In genomic region chr2:45013229-45014015, GRCh38 we compare ENCODE assay signal across 11 cellular contexts. TPM values are rescaled to one million over a fixed set of nuclear protein-coding genes. Genes with fewer than 3 reads are reported as not detected.
A peak's percentile ranks its signal among the peaks of the same experiment; 100 is the strongest.
DNase-seq lines count a peak whose midpoint lies in the region; ATAC-seq and TF ChIP-seq lines count a peak whose summit lies in the region.
"Had no signal": no experiment of that assay in that cellular context is flagged by ENCODE, and none has a peak within 500 bp of the region (broad histone marks: within the 10 kb centered on the region; RNA-seq: fewer than 3 reads in every experiment).

No MANE protein-coding gene starts in this region.

- peak overlapping the region; percentile 20 for H4K12ac ChIP-seq in trophoblast cell (ENCODE audit: low read depth, low read length)

- no peaks in the 10 kb centered on the region for H3K79me2 ChIP-seq in fibroblast of lung (ENCODE audit: control insufficient read depth, insufficient read depth, low read length)
- H3K79me2 ChIP-seq in trophoblast cell (ENCODE audit: control insufficient read depth, insufficient read depth, low read length, poor library complexity): no peaks in the 10 kb centered on the region

- H2BK5ac ChIP-seq in trophoblast cell (ENCODE audit: low read depth, low read length, poor library complexity): no peak overlapping the region

- H3K4me1 ChIP-seq in BE2C (no peaks in the 10 kb centered on the region; the same call in 1 of the 2 replicates), NT2/D1 (ENCODE audit: insufficient read depth, insufficient read length) (peaks cover 6% of the 10 kb centered on the region), fibroblast of lung (ENCODE audit: control insufficient read depth, extremely low read depth, insufficient read depth, low read length) (peaks cover 3% of the 10 kb centered on the region), trophoblast cell (ENCODE audit: control insufficient read depth in 1 of 2, insufficient read depth in 2 of 2, low read length in 2 of 2) (peaks cover 27 to 28% of the 10 kb centered on the region in 2 experiments)

- no peaks in the 10 kb centered on the region for H3K27me3 ChIP-seq in BE2C
- H3K27me3 ChIP-seq in NT2/D1 (ENCODE audit: insufficient read depth, insufficient read length): peaks cover 57% of the 10 kb centered on the region
- peaks cover 68% of the 10 kb centered on the region for H3K27me3 ChIP-seq in fibroblast of lung (ENCODE audit: control insufficient read depth, insufficient read depth, low read length)
- peaks cover 61% of the 10 kb centered on the region for H3K27me3 ChIP-seq in trophoblast cell (ENCODE audit: insufficient read depth, low read length)

- peaks cover 2% of the 10 kb centered on the region for H4K20me1 ChIP-seq in fibroblast of lung (ENCODE audit: control insufficient read depth, extremely low read depth, insufficient read depth, low read length)

- WGBS in trophoblast cell (ENCODE audit: extremely low coverage, insufficient coverage, insufficient read length): no CpG with 5 or more reads among the region's 83 CpGs

- H3K4me2 ChIP-seq in fibroblast of lung (ENCODE audit: extremely low read depth, insufficient read depth, low read length) (peak overlapping the region; percentile 23), trophoblast cell (ENCODE audit: low read length) (peak overlapping the region; percentile 68)

- H4K91ac ChIP-seq in trophoblast cell (ENCODE audit: low read depth, low read length): no peak overlapping the region

- H2AK5ac ChIP-seq in trophoblast cell (ENCODE audit: low read length): no peak overlapping the region

- H3K4ac ChIP-seq in trophoblast cell (ENCODE audit: low read depth, low read length): no peak overlapping the region

- H3K18ac ChIP-seq in trophoblast cell (ENCODE audit: low read length): no peak overlapping the region

- H4K8ac ChIP-seq in trophoblast cell (ENCODE audit: low read depth, low read length): no peak overlapping the region

- H3K23ac ChIP-seq in trophoblast cell (ENCODE audit: low read length): no peak overlapping the region

- ATAC-seq in GM21367 (IDR thresholded peaks at IDR 0.05; ENCODE audit: unreplicated experiment) (no peak), GM21515 (IDR thresholded peaks at IDR 0.05; ENCODE audit: unreplicated experiment) (no peak)

- H2BK120ac ChIP-seq in trophoblast cell (ENCODE audit: insufficient read depth, low read length, poor library complexity): no peak overlapping the region

- H3K79me1 ChIP-seq in trophoblast cell (ENCODE audit: low read length): no peaks in the 10 kb centered on the region

- no peak for DNase-seq in BE2C
- no peak for DNase-seq in NT2/D1 (ENCODE audit: low read depth, low spot score)
- no peak for DNase-seq in fibroblast of lung (ENCODE audit: low read depth in 2 of 2)
- DNase-seq in trophoblast cell: no peak
- no peak for DNase-seq in NCI-H1436 (lab: John Stamatoyannopoulos, UW)
- DNase-seq in medulla oblongata (ENCODE audit: extremely low spot score): no peak
- DNase-seq: NCI-H748 treated with DMSO at 0.1 percent for 48 hours had no signal

- H3K36me3 ChIP-seq in BE2C: no peaks in the 10 kb centered on the region
- no peaks in the 10 kb centered on the region for H3K36me3 ChIP-seq in NT2/D1 (ENCODE audit: insufficient read depth, insufficient read length, low read length)
- no peaks in the 10 kb centered on the region for H3K36me3 ChIP-seq in fibroblast of lung (ENCODE audit: control insufficient read depth, insufficient read depth, low read length)
- H3K36me3 ChIP-seq in trophoblast cell (ENCODE audit: control insufficient read depth in 1 of 2, insufficient read depth in 2 of 2, low read length in 2 of 2): no peaks in the 10 kb centered on the region

- no peak overlapping the region for H2BK12ac ChIP-seq in trophoblast cell (ENCODE audit: low read length)

- H3K27ac ChIP-seq in fibroblast of lung (ENCODE audit: insufficient read depth, low read length) (no peak overlapping the region), trophoblast cell (ENCODE audit: low read depth, low read length) (no peak overlapping the region)

- no peak overlapping the region for H3K14ac ChIP-seq in trophoblast cell (ENCODE audit: low read length)

- H2AFZ ChIP-seq in fibroblast of lung (ENCODE audit: low read length): no peak overlapping the region
- peak overlapping the region; percentile 23 for H2AFZ ChIP-seq in trophoblast cell (ENCODE audit: insufficient read depth, low read length, poor library complexity)

- peak overlapping the region; percentile 67 for H3K9ac ChIP-seq in NT2/D1 (ENCODE audit: insufficient read length, low read depth)
- H3K9ac ChIP-seq in fibroblast of lung (ENCODE audit: insufficient read depth, low read length): peak overlapping the region; percentile 2
- no peak overlapping the region for H3K9ac ChIP-seq in trophoblast cell (ENCODE audit: low read length)

- TF ChIP-seq CTCF in BE2C (IDR thresholded peaks at IDR 0.05; ENCODE audit: low read depth, low read length) (no peak), fibroblast of lung (conservative IDR thresholded peaks at IDR 0.05 in 1 of 2, IDR thresholded peaks at IDR 0.05 in 1 of 2; ENCODE audit: low read depth in 1 of 2, low read length in 2 of 2) (no peak)

- H3K9me3 ChIP-seq in BE2C: peaks cover 3% of the 10 kb centered on the region; the same call in 1 of the 2 replicates
- no peaks in the 10 kb centered on the region for H3K9me3 ChIP-seq in NT2/D1 (ENCODE audit: insufficient read depth, low read length)
- no peaks in the 10 kb centered on the region for H3K9me3 ChIP-seq in fibroblast of lung (ENCODE audit: control insufficient read depth, insufficient read depth, low read depth, low read length)
- peaks cover 6% of the 10 kb centered on the region for H3K9me3 ChIP-seq in trophoblast cell (ENCODE audit: insufficient read depth, low read depth, low read length)

- peak overlapping the region; percentile 39 for H3K4me3 ChIP-seq in BE2C (ENCODE audit: low read depth, low read length)
- H3K4me3 ChIP-seq in NT2/D1 (ENCODE audit: insufficient read length, low read depth): peak overlapping the region; percentile 36
- peak overlapping the region in 1 of 4 experiments; percentile 40 for H3K4me3 ChIP-seq in fibroblast of lung (replicated peaks in 1 of 4; ENCODE audit: control extremely low read depth in 1 of 4, insufficient read depth in 1 of 4, low read depth in 3 of 4, low read length in 4 of 4)
- H3K4me3 ChIP-seq in trophoblast cell (ENCODE audit: low read depth, low read length): peak overlapping the region; percentile 61
- H3K4me3 ChIP-seq: lung had no signal

RNA-seq across cellular contexts. Expression of gene SIX2, which starts 4.2 kb away (rescaled TPM):
- polyA plus RNA-seq in BE2C (2012; ENCODE audit: insufficient read depth, insufficient read length, low read depth): not detected
- total RNA-seq in fibroblast of lung: under 0.01 TPM in 1 of 2 replicates, not detected in the other
- 0.03 TPM in 1 of 2 replicates, not detected in the other for polyA plus RNA-seq in fibroblast of lung
- not detected in 2 replicates for polyA plus RNA-seq in fibroblast of lung (2012)
- not detected in 2 replicates for polyA minus RNA-seq in fibroblast of lung (ENCODE audit: low replicate concordance)
- polyA plus RNA-seq in trophoblast cell (2013): 0.18 and 0.21 TPM in 2 replicates
- total RNA-seq: dermis microvascular lymphatic vessel endothelial cell had no signal
